In genomic region chr14:105357626-105358025, GRCh38 we compare ENCODE assay signal across 1 cellular context.
TF ChIP-seq lines count a peak whose summit lies in the region.

No MANE protein-coding gene starts in this region.

TF ChIP-seq in H1, 55 proteins besides CTCF, POLR2A, EP300 and RAD21:
- no peak for TF ChIP-seq TCF12 (IDR thresholded peaks at IDR 0.05; ENCODE audit: low read depth, low read length)
